16 cellular contexts compared by ENCODE assay signal in the genomic region with DNA sequence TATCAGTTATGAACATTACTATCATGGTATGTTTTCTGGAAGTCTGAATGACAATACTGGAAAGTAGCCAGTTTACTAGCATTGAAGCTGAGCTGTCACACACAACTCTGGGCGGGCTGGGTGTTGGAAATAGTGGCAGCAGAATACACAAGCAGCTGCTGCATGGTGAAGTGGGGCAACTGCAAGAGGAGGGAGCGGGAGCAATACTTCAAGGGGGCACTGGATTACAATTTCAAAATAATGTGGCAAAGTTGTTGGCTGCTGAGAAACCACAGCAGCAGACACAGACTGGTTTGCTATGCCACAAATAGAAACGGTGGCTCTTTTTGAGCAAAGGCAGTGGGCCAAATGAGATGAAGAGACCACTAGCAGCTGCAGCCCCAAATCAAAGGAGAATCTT.
DNase-seq lines count a peak whose midpoint lies in the region; TF ChIP-seq lines count a peak whose summit lies in the region.
"Had no signal": no experiment of that assay in that cellular context is flagged by ENCODE, and none has a peak within 500 bp of the region (broad histone marks: within the 10 kb centered on the region; RNA-seq: fewer than 3 reads in every experiment).

No MANE protein-coding gene starts in this region.

- H3K27me3 ChIP-seq in osteoblast (ENCODE audit: insufficient read depth, low read length): no peaks in the 10 kb centered on the region
- H3K27me3 ChIP-seq: BLaER1 had no signal

- DNase-seq in NCI-H2029 (lab: John Stamatoyannopoulos, UW): peak; percentile 20
- DNase-seq in NCI-H2029 treated with DMSO at 0.1 percent for 48 hours (lab: John Stamatoyannopoulos, UW): no peak
- DNase-seq in MV-4-11 (lab: John Stamatoyannopoulos, UW): peak; percentile 85
- peak; percentile 83 for DNase-seq in SHP77 treated with DMSO at 0.1 percent for 48 hours (lab: John Stamatoyannopoulos, UW)
- DNase-seq in osteoblast (ENCODE audit: insufficient read length, low spot score, missing footprints): peak; percentile 3
- no peak for DNase-seq in dedifferentiated amniotic fluid mesenchymal stem cell (ENCODE audit: extremely low spot score)
- no peak for DNase-seq in GM13976 (ENCODE audit: low spot score)
- no peak for DNase-seq in stimulated activated naive CD4-positive, alpha-beta T cell (lab: John Stamatoyannopoulos, UW)
- DNase-seq: 8988T, DMS 273 treated with DMSO at 0.1 percent for 48 hours, EL, MM.1S, NCI-H1694 treated with DMSO at 0.1 percent for 48 hours, NCI-H526 treated with DMSO at 0.1 percent for 48 hours had no signal

- TF ChIP-seq CTCF in osteoblast (IDR thresholded peaks at IDR 0.05; ENCODE audit: extremely low read depth, low read depth, low read length): no peak
- TF ChIP-seq CTCF in GM13976 (IDR thresholded peaks at IDR 0.05; ENCODE audit: borderline replicate concordance, control extremely low read depth, extremely low read depth, insufficient read depth, missing control alignments): no peak

- H3K4me3 ChIP-seq in osteoblast (ENCODE audit: insufficient read depth, low read length): no peak overlapping the region
- H3K4me3 ChIP-seq: BLaER1 had no signal

- no peaks in the 10 kb centered on the region for H3K36me3 ChIP-seq in osteoblast (ENCODE audit: insufficient read depth, low read length)
- H3K36me3 ChIP-seq: BLaER1 had no signal

- no peak overlapping the region for H3K27ac ChIP-seq in osteoblast (ENCODE audit: low read depth, low read length)
- H3K27ac ChIP-seq: BLaER1, KMS-11 had no signal

- H3K4me2 ChIP-seq in osteoblast (ENCODE audit: insufficient read depth, low read length): no peak overlapping the region
- H3K4me2 ChIP-seq: BLaER1, KMS-11 had no signal

- no peaks in the 10 kb centered on the region for H3K79me2 ChIP-seq in osteoblast (ENCODE audit: insufficient read depth, low read length)

- no peaks in the 10 kb centered on the region for H4K20me1 ChIP-seq in osteoblast (ENCODE audit: insufficient read depth, low read length)
- H4K20me1 ChIP-seq: BLaER1 had no signal

- no peaks in the 10 kb centered on the region for H3K4me1 ChIP-seq in osteoblast (ENCODE audit: insufficient read depth, low read length)

- no peak overlapping the region for H2AFZ ChIP-seq in osteoblast (ENCODE audit: low read length)

- no peaks in the 10 kb centered on the region for H3K9me3 ChIP-seq in osteoblast (ENCODE audit: low read depth, low read length)
- H3K9me3 ChIP-seq: BLaER1 had no signal

- in situ Hi-C loops in GM13976 (cut with MboI; ENCODE audit: low sequenced_read_pairs, unreplicated experiment): no loop called here

Comparison
In these comparisons a context has a peak if more than half of its experiments do, and no peak if none do; other contexts are left out.
1. DNase-seq: peak in NCI-H2029 (single experiment), MV-4-11 (single experiment), SHP77 treated with DMSO at 0.1 percent for 48 hours (single experiment) and osteoblast (single experiment); none in NCI-H2029 treated with DMSO at 0.1 percent for 48 hours (single experiment), dedifferentiated amniotic fluid mesenchymal stem cell (single experiment), GM13976 (single experiment) and stimulated activated naive CD4-positive, alpha-beta T cell (0 of 6).